In genomic region chr3:154701055-154701454, GRCh38 we compare ENCODE assay signal across 21 cellular contexts.
DNase-seq lines count a peak whose midpoint lies in the region; ATAC-seq, FAIRE-seq and TF ChIP-seq lines count a peak whose summit lies in the region.
"Had no signal": no experiment of that assay in that cellular context is flagged by ENCODE, and none has a peak within 500 bp of the region (broad histone marks: within the 10 kb centered on the region; RNA-seq: fewer than 3 reads in every experiment).

No MANE protein-coding gene starts in this region.

- WGBS in mammary epithelial cell (ENCODE audit: low coverage, missing lambda C conversion rate): 91% methylated on average over 3 of the region's 3 CpGs

- H3K79me2 ChIP-seq in GM23338 (replicated peaks; ENCODE audit: insufficient read depth) (no peaks in the 10 kb centered on the region), mammary epithelial cell (ENCODE audit: insufficient read depth, low read length) (no peaks in the 10 kb centered on the region)

- H3K4me3 ChIP-seq in GM23338: no peak overlapping the region
- no peak overlapping the region for H3K4me3 ChIP-seq in bronchial epithelial cell (ENCODE audit: low read depth, low read length)
- no peak overlapping the region for H3K4me3 ChIP-seq in mammary epithelial cell (replicated peaks in 1 of 3; ENCODE audit: insufficient read depth in 1 of 3, low read depth in 2 of 3, low read length in 3 of 3)
- H3K4me3 ChIP-seq: BLaER1, MG63 had no signal

- H3K4me2 ChIP-seq in GM23338 (no peak overlapping the region), mammary epithelial cell (ENCODE audit: insufficient read depth, low read depth, low read length) (no peak overlapping the region)
- H3K4me2 ChIP-seq: BLaER1 had no signal

- TF ChIP-seq CTCF in GM23338 (conservative IDR thresholded peaks at IDR 0.05; ENCODE audit: low read depth in 2 of 2) (no peak), bronchial epithelial cell (IDR thresholded peaks at IDR 0.05; ENCODE audit: insufficient read depth, low read length, severe bottlenecking) (no peak), mammary epithelial cell (conservative IDR thresholded peaks at IDR 0.05 in 1 of 2, IDR thresholded peaks at IDR 0.05 in 1 of 2; ENCODE audit: extremely low read depth in 1 of 2, insufficient read depth in 1 of 2, low read depth in 1 of 2, low read length in 2 of 2) (no peak)

- DNase-seq in A172 (ENCODE audit: low spot score): peak; percentile 6
- DNase-seq in GM23338 (ENCODE audit: low spot score): no peak
- peak; percentile 6 for DNase-seq in bronchial epithelial cell (ENCODE audit: low read depth)
- DNase-seq in iris pigment epithelial cell (ENCODE audit: low read depth): peak; percentile 4
- no peak for DNase-seq in activated gamma-delta T cell treated with Interleukin-2 at 50 U/mL for 16 hours
- DNase-seq in MV-4-11 (lab: John Stamatoyannopoulos, UW): no peak
- DNase-seq in mammary epithelial cell: no peak
- DNase-seq: 8988T; CD4-positive, alpha-beta T cell; GOT3; HCEC 1CT; KBM-7; MG63; NCI-H2029; NCI-H446 treated with DMSO at 0.1 percent for 48 hours; NCI-H526; SHP77 had no signal

- H3K9ac ChIP-seq in mammary epithelial cell (ENCODE audit: insufficient read depth, low read length): no peak overlapping the region
- H3K9ac ChIP-seq: BLaER1 had no signal

- no peak for ATAC-seq in GM23338
- ATAC-seq: Panc1 had no signal

- H3K27ac Mint-ChIP-seq in GM23338: peak overlapping the region; percentile 41; the same call in 1 of the 2 replicates
- H3K27ac Mint-ChIP-seq: CD4-positive, alpha-beta T cell had no signal

- H3K9me3 Mint-ChIP-seq in GM23338: no peaks in the 10 kb centered on the region
- H3K9me3 Mint-ChIP-seq: CD4-positive, alpha-beta T cell had no signal

- H3K9me3 ChIP-seq in mammary epithelial cell (replicated peaks; ENCODE audit: insufficient read depth, low read length): no peaks in the 10 kb centered on the region
- H3K9me3 ChIP-seq: BLaER1, MG63 had no signal

- H3K4me1 ChIP-seq in GM23338 (ENCODE audit: insufficient read depth) (peaks cover 5% of the 10 kb centered on the region; the same call in 1 of the 2 replicates), mammary epithelial cell (ENCODE audit: insufficient read depth, low read length) (no peaks in the 10 kb centered on the region)
- H3K4me1 ChIP-seq: BLaER1 had no signal

- no peak for FAIRE-seq in bronchial epithelial cell (lab: Jason Lieb, UNC)
- FAIRE-seq: D721Med had no signal

- intact Hi-C loops in mammary epithelial cell (cut with micrococcal nuclease): no loop called here

- no peaks in the 10 kb centered on the region; the same call in 2 of the 3 replicates for H3K4me1 Mint-ChIP-seq in GM23338

- H4K20me1 ChIP-seq in GM23338 (replicated peaks; ENCODE audit: insufficient read depth) (no peaks in the 10 kb centered on the region), mammary epithelial cell (ENCODE audit: insufficient read depth, low read length) (no peaks in the 10 kb centered on the region)
- H4K20me1 ChIP-seq: BLaER1 had no signal

- H3K27me3 ChIP-seq in GM23338 (ENCODE audit: insufficient read depth) (no peaks in the 10 kb centered on the region), bronchial epithelial cell (ENCODE audit: control insufficient read depth, insufficient read depth, low read length) (no peaks in the 10 kb centered on the region), mammary epithelial cell (ENCODE audit: insufficient read depth, low read length) (peaks cover 2% of the 10 kb centered on the region)
- H3K27me3 ChIP-seq: BLaER1 had no signal

- no peak overlapping the region for H3K27ac ChIP-seq in GM23338 (ENCODE audit: low read depth)
- H3K27ac ChIP-seq in mammary epithelial cell (ENCODE audit: insufficient read depth, low read depth, low read length): no peak overlapping the region
- H3K27ac ChIP-seq: BLaER1, RWPE1 had no signal

- H2AFZ ChIP-seq in GM23338 (no peak overlapping the region), mammary epithelial cell (ENCODE audit: low read depth, low read length) (no peak overlapping the region)

- H3K9me2 ChIP-seq in GM23338 (ENCODE audit: insufficient read depth): no peaks in the 10 kb centered on the region

- in situ Hi-C loops in mammary epithelial cell (cut with MboI; ENCODE audit: low sequenced_read_pairs in 2 of 2): loop anchor here in 1 of 2 donors (25.0 kb wide), 1 partner anchor 364 kb away; no protein-coding TSS in a partner anchor

- dilution Hi-C loops in mammary epithelial cell (cut with HindIII; ENCODE audit: low sequenced_read_pairs): no loop called here

- H3K27me3 Mint-ChIP-seq in GM23338 (ENCODE audit: insufficient read depth, low read depth, poor library complexity): peaks cover 2% of the 10 kb centered on the region
- H3K27me3 Mint-ChIP-seq: CD4-positive, alpha-beta T cell had no signal

- BruUV-seq in mammary epithelial cell (replicated peaks; lab: Mats Ljungman, UMichigan): no TSS peak

- H3K36me3 ChIP-seq in GM23338 (ENCODE audit: insufficient read depth) (no peaks in the 10 kb centered on the region), bronchial epithelial cell (ENCODE audit: control insufficient read depth, insufficient read depth, low read length) (no peaks in the 10 kb centered on the region), mammary epithelial cell (ENCODE audit: insufficient read depth, low read length) (no peaks in the 10 kb centered on the region)
- H3K36me3 ChIP-seq: BLaER1, MG63 had no signal

- no peaks in the 10 kb centered on the region for H3F3A ChIP-seq in GM23338 (replicated peaks; ENCODE audit: low read depth)

- no peaks in the 10 kb centered on the region for H3K36me3 Mint-ChIP-seq in GM23338 (ENCODE audit: low read depth)

- CTCF ChIA-PET in mammary epithelial cell (lab: Charles Lee; ENCODE audit: low non-redundant PET): no interaction called here

- H3K4me3 Mint-ChIP-seq in GM23338: no peak overlapping the region
- H3K4me3 Mint-ChIP-seq: CD4-positive, alpha-beta T cell had no signal

TF ChIP-seq in GM23338, 12 proteins besides CTCF, POLR2A, EP300 and RAD21:
- TF ChIP-seq REST (IDR thresholded peaks at IDR 0.05; ENCODE audit: unreplicated experiment) (no peak), EZH2phosphoT487 (IDR thresholded peaks at IDR 0.05; ENCODE audit: unreplicated experiment) (no peak), ETS1 (IDR thresholded peaks at IDR 0.05) (no peak), EZH2 (IDR thresholded peaks at IDR 0.05; ENCODE audit: low read depth, unreplicated experiment) (no peak), ZNF114 (CRISPR knock-in tag; IDR thresholded peaks at IDR 0.05) (no peak), JUNB (IDR thresholded peaks at IDR 0.05; ENCODE audit: unreplicated experiment) (no peak), CREB1 (CRISPR knock-in tag; IDR thresholded peaks at IDR 0.05; ENCODE audit: low read depth) (no peak), NANOG (IDR thresholded peaks at IDR 0.05; ENCODE audit: borderline replicate concordance) (no peak)

Comparison
In these comparisons a context has a peak if more than half of its experiments do, and no peak if none do; other contexts are left out.
1. DNase-seq: peak in A172 (single experiment), bronchial epithelial cell (single experiment) and iris pigment epithelial cell (single experiment); none in GM23338 (single experiment), activated gamma-delta T cell treated with Interleukin-2 at 50 U/mL for 16 hours (single experiment), MV-4-11 (single experiment) and mammary epithelial cell (single experiment).